ENCODE assay signal across 23 cellular contexts in genomic region chr2:179669196-179669595, GRCh38.
"Had no signal": no experiment of that assay in that cellular context is flagged by ENCODE, and none has a peak within 500 bp of the region (broad histone marks: within the 10 kb centered on the region; RNA-seq: fewer than 3 reads in every experiment).

No MANE protein-coding gene starts in this region.

- H3K9me3 Mint-ChIP-seq: natural killer cell; stimulated activated naive CD8-positive, alpha-beta T cell treated with anti-CD3 and anti-CD28 coated beads, Interleukin-15, amount 100 ng/mL, for 72 hours had no signal

- H3K27ac ChIP-seq: coronary artery, esophagus squamous epithelium, lower lobe of right lung, pancreas, right lobe of liver, suprapubic skin, transverse colon, upper lobe of right lung, uterus had no signal

- H3K4me1 Mint-ChIP-seq: natural killer cell; stimulated activated naive CD8-positive, alpha-beta T cell treated with anti-CD3 and anti-CD28 coated beads, Interleukin-15, amount 100 ng/mL, for 72 hours had no signal

- H3K27me3 Mint-ChIP-seq: stimulated activated naive CD8-positive, alpha-beta T cell treated with anti-CD3 and anti-CD28 coated beads, Interleukin-15, amount 100 ng/mL, for 72 hours had no signal

- DNase-seq: dermis blood vessel endothelial cell; effector memory CD4-positive, alpha-beta T cell; erythroblast; esophagus squamous epithelium; foreskin melanocyte; left colon; left ventricle myocardium superior; lower lobe of right lung; natural killer cell; occipital lobe; pancreas; right lobe of liver; stimulated activated CD4-positive, alpha-beta T cell treated with anti-CD3 and anti-CD28 coated beads, Interleukin-12 subunit alpha, Interleukin-12 subunit beta, amount 100 ng/mL, for 4 hours; stimulated activated CD4-positive, alpha-beta T cell treated with anti-CD3 and anti-CD28 coated beads, Interleukin-1b, Interleukin-23, amount 100 ng/mL, for 48 hours; stimulated activated CD4-positive, alpha-beta T cell treated with anti-CD3 and anti-CD28 coated beads, Interleukin-4, amount 100 ng/mL, for 1 hour; stimulated activated CD8-positive, alpha-beta memory T cell treated with anti-CD3 and anti-CD28 coated beads, Interleukin-4, amount 100 ng/mL, for 48 hours; stimulated activated naive CD4-positive, alpha-beta T cell; stimulated activated naive CD8-positive, alpha-beta T cell treated with anti-CD3 and anti-CD28 coated beads, Interleukin-15, amount 100 ng/mL, for 72 hours; transverse colon; upper lobe of right lung; uterus had no signal

- H3K36me3 Mint-ChIP-seq: natural killer cell had no signal

- H3K27ac Mint-ChIP-seq: natural killer cell; stimulated activated naive CD8-positive, alpha-beta T cell treated with anti-CD3 and anti-CD28 coated beads, Interleukin-15, amount 100 ng/mL, for 72 hours had no signal

- H3K4me3 Mint-ChIP-seq: natural killer cell; stimulated activated naive CD8-positive, alpha-beta T cell treated with anti-CD3 and anti-CD28 coated beads, Interleukin-15, amount 100 ng/mL, for 72 hours had no signal
